ENCODE assay signal across 8 cellular contexts in genomic region chr17:81291662-81292061, GRCh38. TPM values are rescaled to one million over a fixed set of nuclear protein-coding genes. Genes with fewer than 3 reads are reported as not detected.
DNase-seq lines count a peak whose midpoint lies in the region; ATAC-seq and TF ChIP-seq lines count a peak whose summit lies in the region.

No MANE protein-coding gene starts in this region.

- H3K36me3 Mint-ChIP-seq in endothelial cell (ENCODE audit: low read depth, unreplicated experiment) (peaks cover 3% of the 10 kb centered on the region), naive B cell (no peaks in the 10 kb centered on the region)

- no peak overlapping the region for H3K4me3 Mint-ChIP-seq in endothelial cell (ENCODE audit: unreplicated experiment)
- peak overlapping the region in 4 of 8 donors; percentile 15 to 70 (median 54) for H3K4me3 Mint-ChIP-seq in naive B cell

- ATAC-seq in naive B cell (ENCODE audit: low read depth in 2 of 2), result peak; percentile 60 to 64
- ATAC-seq in HG03469 (IDR thresholded peaks at IDR 0.05; ENCODE audit: unreplicated experiment), result no peak

- DNase-seq in NCI-H524 (lab: John Stamatoyannopoulos, UW) (peak; percentile 60 to 81), endothelial cell (ENCODE audit: low spot score) (peak; percentile 75), naive B cell (peak; percentile 73)
- DNase-seq in activated CD8-positive, alpha-beta memory T cell treated with anti-CD3 and anti-CD28 coated beads for 24 hours, result peak; percentile 88
- DNase-seq in stimulated activated naive CD4-positive, alpha-beta T cell treated with Interleukin-2 at 50 U/mL for 16 hours (lab: John Stamatoyannopoulos, UW), result peak; percentile 64

- H3K27me3 Mint-ChIP-seq in endothelial cell (ENCODE audit: unreplicated experiment) (peaks cover 8% of the 10 kb centered on the region), naive B cell (no peaks in the 10 kb centered on the region)

- H3K4me1 Mint-ChIP-seq in endothelial cell (ENCODE audit: unreplicated experiment) (peaks cover 32% of the 10 kb centered on the region), naive B cell (peaks cover 30 to 53% (median 34%) of the 10 kb centered on the region in 3 donors)

- no peaks in the 10 kb centered on the region for H3K9me3 Mint-ChIP-seq in endothelial cell (ENCODE audit: unreplicated experiment)
- H3K9me3 Mint-ChIP-seq in naive B cell, result no peaks in the 10 kb centered on the region

- H3K27ac Mint-ChIP-seq in endothelial cell (ENCODE audit: unreplicated experiment) (peak overlapping the region; percentile 48), naive B cell (peak overlapping the region in 3 of 6 donors; percentile 30 to 73 (median 67))

- H3K27ac ChIP-seq in 22Rv1, result no peak overlapping the region

- TF ChIP-seq CTCF in 22Rv1 (IDR thresholded peaks at IDR 0.05) (peak; percentile 83), GM12872 (IDR thresholded peaks at IDR 0.05; ENCODE audit: insufficient read depth, low read depth, low read length) (peak; percentile 83), endothelial cell (IDR thresholded peaks at IDR 0.05; ENCODE audit: unreplicated experiment) (peak; percentile 61)

RNA-seq across cellular contexts. Expression of gene SLC38A10, which starts 3.4 kb away (rescaled TPM):
- total RNA-seq in endothelial cell (ENCODE audit: unreplicated experiment), result 57.2 TPM
- 10 to 100 TPM; 44.0 to 82.0 (median 51.0) TPM for polyA plus RNA-seq in naive B cell (ENCODE audit: low read depth in 6 of 6)

RNA-seq across cellular contexts. Expression of gene NDUFAF8, which starts 52.5 kb away (rescaled TPM):
- total RNA-seq in endothelial cell (ENCODE audit: unreplicated experiment), result 31.2 TPM
- polyA plus RNA-seq in naive B cell (ENCODE audit: low read depth in 6 of 6), result 10 to 100 TPM; 53.3 to 88.4 (median 81.7) TPM

RNA-seq across cellular contexts. Expression of gene TEPSIN, which starts 52.8 kb away (rescaled TPM):
- total RNA-seq in endothelial cell (ENCODE audit: unreplicated experiment), result 43.8 TPM
- polyA plus RNA-seq in naive B cell (ENCODE audit: low read depth in 6 of 6), result 10 to 100 TPM in 1 of 6 donors, 1 to 10 TPM in 5; 4.5 to 16.8 (median 7.6) TPM
